1 cellular context compared by ENCODE assay signal in genomic region chr7:100570954-100571828, GRCh38.
A peak's percentile ranks its signal among the peaks of the same experiment; 100 is the strongest.
TF ChIP-seq lines count a peak whose summit lies in the region.

No MANE protein-coding gene starts in this region.

TF ChIP-seq in HepG2, 621 proteins besides CTCF, POLR2A, EP300 and RAD21 (continued from another document and continues in another):
- no peak for TF ChIP-seq SRSF9 (IDR thresholded peaks at IDR 0.05; ENCODE audit: borderline replicate concordance, insufficient read depth, low read depth, low read length, poor library complexity, severe bottlenecking)
- TF ChIP-seq ZNF589 (CRISPR knock-in tag; conservative IDR thresholded peaks at IDR 0.05), result no peak
- no peak for TF ChIP-seq ZNF335 (CRISPR knock-in tag; IDR thresholded peaks at IDR 0.05)
- peak; percentile 80; the same call in 1 of the 2 replicates for TF ChIP-seq ZNF766 (CRISPR knock-in tag; IDR thresholded peaks at IDR 0.05; ENCODE audit: borderline replicate concordance)
- TF ChIP-seq HINFP (CRISPR knock-in tag; IDR thresholded peaks at IDR 0.05; ENCODE audit: low read depth), result no peak
- no peak for TF ChIP-seq ZBTB37 (CRISPR knock-in tag; IDR thresholded peaks at IDR 0.05)
- no peak for TF ChIP-seq ZNF83 (CRISPR knock-in tag; IDR thresholded peaks at IDR 0.05; ENCODE audit: borderline replicate concordance)
- no peak for TF ChIP-seq IRX3 (CRISPR knock-in tag; IDR thresholded peaks at IDR 0.05; ENCODE audit: borderline replicate concordance, low read depth)
- TF ChIP-seq PLSCR1 (CRISPR knock-in tag; IDR thresholded peaks at IDR 0.05; ENCODE audit: borderline replicate concordance), result peak; percentile 46; the same call in 1 of the 2 replicates
- TF ChIP-seq GLI4 (CRISPR knock-in tag; IDR thresholded peaks at IDR 0.05; ENCODE audit: borderline replicate concordance), result no peak
- TF ChIP-seq SMAD1 (CRISPR knock-in tag; IDR thresholded peaks at IDR 0.05; ENCODE audit: borderline replicate concordance, low read depth), result no peak; the same call in 1 of the 2 replicates
- TF ChIP-seq ZNF761 (CRISPR knock-in tag; conservative IDR thresholded peaks at IDR 0.05), result no peak
- TF ChIP-seq BORCS8-MEF2B (CRISPR knock-in tag; IDR thresholded peaks at IDR 0.05), result no peak
- TF ChIP-seq SETDB1 (CRISPR knock-in tag; IDR thresholded peaks at IDR 0.05; ENCODE audit: borderline replicate concordance), result no peak
- no peak for TF ChIP-seq ZNF180 (CRISPR knock-in tag; IDR thresholded peaks at IDR 0.05; ENCODE audit: borderline replicate concordance, low read depth)
- TF ChIP-seq ZNF841 (CRISPR knock-in tag; IDR thresholded peaks at IDR 0.05; ENCODE audit: borderline replicate concordance), result no peak
- peak; percentile 57 for TF ChIP-seq ZNF547 (CRISPR knock-in tag; IDR thresholded peaks at IDR 0.05)
- no peak for TF ChIP-seq ZNF530 (CRISPR knock-in tag; IDR thresholded peaks at IDR 0.05; ENCODE audit: low read depth)
- TF ChIP-seq FOXP4 (CRISPR knock-in tag; IDR thresholded peaks at IDR 0.05), result no peak; the same call in none of the 2 replicates
- TF ChIP-seq HDAC2 (CRISPR knock-in tag; IDR thresholded peaks at IDR 0.05), result no peak
- TF ChIP-seq RXRA (CRISPR knock-in tag; IDR thresholded peaks at IDR 0.05), result no peak; the same call in 1 of the 2 replicates
- TF ChIP-seq TCF12 (IDR thresholded peaks at IDR 0.05), result no peak
- TF ChIP-seq TCF12 (CRISPR knock-in tag; IDR thresholded peaks at IDR 0.05), result peak; percentile 68; the same call in 1 of the 2 replicates
- no peak for TF ChIP-seq ZNF253 (CRISPR knock-in tag; IDR thresholded peaks at IDR 0.05; ENCODE audit: borderline replicate concordance)
- no peak for TF ChIP-seq MYC (CRISPR knock-in tag; IDR thresholded peaks at IDR 0.05; ENCODE audit: borderline replicate concordance)
- peak; percentile 25; the same call in 1 of the 2 replicates for TF ChIP-seq UBTF (CRISPR knock-in tag; IDR thresholded peaks at IDR 0.05)
- no peak for TF ChIP-seq SKI (IDR thresholded peaks at IDR 0.05; ENCODE audit: partially characterized antibody)
- no peak for TF ChIP-seq ZNF343 (CRISPR knock-in tag; IDR thresholded peaks at IDR 0.05)
- TF ChIP-seq KMT2A (CRISPR knock-in tag; IDR thresholded peaks at IDR 0.05), result no peak
- 0 out of 2 replicates have a peak, but pooled peaks have one; percentile 31 for TF ChIP-seq ZNF468 (CRISPR knock-in tag; IDR thresholded peaks at IDR 0.05)
- TF ChIP-seq NONO (IDR thresholded peaks at IDR 0.05), result no peak
- TF ChIP-seq NONO (CRISPR knock-in tag; conservative IDR thresholded peaks at IDR 0.05), result peak; percentile 36
- no peak for TF ChIP-seq MLXIP (CRISPR knock-in tag; IDR thresholded peaks at IDR 0.05; ENCODE audit: borderline replicate concordance)
- TF ChIP-seq CREB3 (CRISPR knock-in tag; IDR thresholded peaks at IDR 0.05), result no peak
- 0 out of 2 replicates have a peak, but pooled peaks have one; percentile 37 for TF ChIP-seq MEIS2 (CRISPR knock-in tag; IDR thresholded peaks at IDR 0.05)
- TF ChIP-seq RARA (CRISPR knock-in tag; IDR thresholded peaks at IDR 0.05), result 0 out of 2 replicates have a peak, but pooled peaks have one; percentile 6
- TF ChIP-seq RELA (CRISPR knock-in tag; IDR thresholded peaks at IDR 0.05), result no peak
- no peak for TF ChIP-seq ZNF782 (CRISPR knock-in tag; IDR thresholded peaks at IDR 0.05; ENCODE audit: borderline replicate concordance)
- TF ChIP-seq TAF1 (CRISPR knock-in tag; IDR thresholded peaks at IDR 0.05), result no peak
- TF ChIP-seq ZNF207 (IDR thresholded peaks at IDR 0.05; ENCODE audit: borderline replicate concordance), result no peak
- no peak for TF ChIP-seq ZFP37 (CRISPR knock-in tag; IDR thresholded peaks at IDR 0.05; ENCODE audit: borderline replicate concordance)
- no peak for TF ChIP-seq ZNF816 (CRISPR knock-in tag; IDR thresholded peaks at IDR 0.05; ENCODE audit: borderline replicate concordance)
- no peak for TF ChIP-seq ZHX2 (IDR thresholded peaks at IDR 0.05; ENCODE audit: low read depth)
- no peak for TF ChIP-seq ZHX2 (CRISPR knock-in tag; IDR thresholded peaks at IDR 0.05; ENCODE audit: borderline replicate concordance)
- TF ChIP-seq ZNF382 (CRISPR knock-in tag; IDR thresholded peaks at IDR 0.05; ENCODE audit: borderline replicate concordance), result no peak
- TF ChIP-seq LCORL (IDR thresholded peaks at IDR 0.05), result no peak
- peak; percentile 60 for TF ChIP-seq LCORL (CRISPR knock-in tag; IDR thresholded peaks at IDR 0.05)
- TF ChIP-seq E2F1 (CRISPR knock-in tag; IDR thresholded peaks at IDR 0.05), result no peak
- TF ChIP-seq DR1 (CRISPR knock-in tag; IDR thresholded peaks at IDR 0.05), result no peak; the same call in 1 of the 2 replicates
